In the genomic region with DNA sequence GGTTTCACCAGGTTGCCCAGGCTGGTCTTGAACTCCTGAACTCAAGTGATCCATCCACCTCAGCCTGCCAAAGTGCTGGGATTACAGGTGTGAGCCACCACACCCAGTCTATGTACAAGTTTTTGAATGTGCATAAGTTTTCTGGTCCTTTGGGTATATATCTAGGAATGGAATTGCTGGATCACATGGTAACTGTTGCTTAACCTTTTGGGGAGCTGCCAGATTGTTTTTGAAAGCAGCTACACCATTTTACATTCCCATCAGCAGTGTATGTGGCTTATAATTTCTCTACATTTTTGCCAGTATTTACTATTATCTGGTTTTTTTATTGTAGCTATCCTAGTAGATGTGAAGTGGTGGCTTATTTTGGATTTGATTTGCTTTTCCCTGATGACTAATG, we compare ENCODE assay signal across 15 cellular contexts.
"Had no signal": no experiment of that assay in that cellular context is flagged by ENCODE, and none has a peak within 500 bp of the region (broad histone marks: within the 10 kb centered on the region; RNA-seq: fewer than 3 reads in every experiment).

No MANE protein-coding gene starts in this region.

- ATAC-seq: esophagus mucosa, gastrocnemius medialis, heart left ventricle, left colon, psoas muscle had no signal

- H3K27ac ChIP-seq: colonic mucosa, gastrocnemius medialis, heart left ventricle, psoas muscle, right lobe of liver, suprapubic skin, upper lobe of left lung had no signal

- H3K27me3 Mint-ChIP-seq: stimulated activated naive CD8-positive, alpha-beta T cell treated with anti-CD3 and anti-CD28 coated beads, Interleukin-15, Interleukin-2, amounts not matched to agents 100 ng/mL and 50 ng/mL, for 24 hours had no signal

- H3K27ac Mint-ChIP-seq: stimulated activated naive CD8-positive, alpha-beta T cell treated with anti-CD3 and anti-CD28 coated beads, Interleukin-15, Interleukin-2, amounts not matched to agents 100 ng/mL and 50 ng/mL, for 24 hours had no signal

- DNase-seq: activated CD4-positive, CD25-positive, alpha-beta regulatory T cell treated with anti-CD3 and anti-CD28 coated beads, Interleukin-2, amount 50 U/mL, for 72 hours; activated naive CD4-positive, alpha-beta T cell treated with Interleukin-2 at 50 U/mL for 16 hours; colonic mucosa; gastrocnemius medialis; heart left ventricle; left colon; midbrain; psoas muscle; right lobe of liver; T-helper 9 cell; upper lobe of left lung had no signal

- H3K4me3 Mint-ChIP-seq: neural crest cell; stimulated activated naive CD8-positive, alpha-beta T cell treated with anti-CD3 and anti-CD28 coated beads, Interleukin-15, Interleukin-2, amounts not matched to agents 100 ng/mL and 50 ng/mL, for 24 hours had no signal

- H3K36me3 ChIP-seq: colonic mucosa, gastrocnemius medialis, heart left ventricle, right lobe of liver, suprapubic skin, upper lobe of left lung had no signal

- H3K4me3 ChIP-seq: colonic mucosa, gastrocnemius medialis, heart left ventricle, psoas muscle, right lobe of liver, suprapubic skin, upper lobe of left lung had no signal

- H3K27me3 ChIP-seq: colonic mucosa, gastrocnemius medialis, heart left ventricle, right lobe of liver, suprapubic skin, upper lobe of left lung had no signal

- H3K9me3 ChIP-seq: colonic mucosa, gastrocnemius medialis, heart left ventricle, psoas muscle, right lobe of liver, suprapubic skin, upper lobe of left lung had no signal

- H3K4me1 ChIP-seq: colonic mucosa, right lobe of liver, upper lobe of left lung had no signal

- H3K9me3 Mint-ChIP-seq: neural crest cell; stimulated activated naive CD8-positive, alpha-beta T cell treated with anti-CD3 and anti-CD28 coated beads, Interleukin-15, Interleukin-2, amounts not matched to agents 100 ng/mL and 50 ng/mL, for 24 hours had no signal
